34 cellular contexts compared by ENCODE assay signal in the genomic region with DNA sequence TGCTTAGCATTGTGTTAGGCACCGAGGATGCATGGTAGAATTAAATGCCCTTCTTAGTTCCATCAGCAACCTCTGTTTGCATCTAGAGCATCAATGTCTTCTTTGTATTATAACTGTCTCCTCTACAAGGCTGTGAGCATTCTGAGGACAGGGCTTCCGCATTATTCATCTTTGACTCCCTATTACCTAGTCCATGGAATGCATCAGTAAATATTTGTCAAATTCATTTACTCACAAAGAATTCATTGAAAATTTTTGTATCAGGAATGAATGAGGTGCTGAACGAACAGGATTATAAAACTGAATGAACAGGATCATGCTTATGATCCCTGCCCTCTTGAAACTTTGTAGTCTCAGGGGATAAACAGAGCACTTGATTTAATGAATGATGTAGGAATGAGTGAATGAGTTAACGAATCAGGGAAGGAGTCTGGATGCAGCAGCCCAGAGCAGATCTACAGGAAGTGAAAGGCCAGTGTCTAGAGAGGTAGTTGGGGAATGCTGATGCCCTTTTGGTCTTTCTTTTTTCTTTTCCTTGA. TPM values are rescaled to one million over a fixed set of nuclear protein-coding genes. Genes with fewer than 3 reads are reported as not detected.
"Had no signal": no experiment of that assay in that cellular context is flagged by ENCODE, and none has a peak within 500 bp of the region (broad histone marks: within the 10 kb centered on the region; RNA-seq: fewer than 3 reads in every experiment).

No MANE protein-coding gene starts in this region.

- H3K4me2 ChIP-seq: neural progenitor cell, smooth muscle cell had no signal

- H3K27ac ChIP-seq: neural progenitor cell, ovary, parathyroid adenoma, psoas muscle, skin epidermis, spleen, thoracic aorta, thyroid gland, tibial nerve, upper lobe of left lung, vagina had no signal

- H3K36me3 ChIP-seq: neural progenitor cell, ovary, spleen, thoracic aorta, thyroid gland, tibial nerve, upper lobe of left lung, vagina had no signal

- DNase-seq: naive thymus-derived CD8-positive, alpha-beta T cell; occipital lobe; ovary; posterior cingulate gyrus; psoas muscle; right cardiac atrium; spleen; stimulated activated CD4-positive, alpha-beta T cell treated with anti-CD3 and anti-CD28 coated beads, Interleukin-12 subunit alpha, Interleukin-12 subunit beta, amount 100 ng/mL, for 4 hours; stimulated activated CD4-positive, alpha-beta T cell treated with anti-CD3 and anti-CD28 coated beads, Interleukin-1b, Interleukin-23, amount 100 ng/mL, for 48 hours; stimulated activated CD4-positive, alpha-beta T cell treated with anti-CD3 and anti-CD28 coated beads, Interleukin-4, amount 100 ng/mL, for 1 hour; stimulated activated CD4-positive, alpha-beta T cell treated with anti-CD3 and anti-CD28 coated beads, Interleukin-4, amount 100 ng/mL, for 4 hours; stimulated activated CD8-positive, alpha-beta memory T cell treated with anti-CD3 and anti-CD28 coated beads, Interleukin-4, amount 100 ng/mL, for 48 hours; stimulated activated naive CD4-positive, alpha-beta T cell; stimulated activated naive CD8-positive, alpha-beta T cell treated with anti-CD3 and anti-CD28 coated beads, Interleukin-15, amount 100 ng/mL, for 72 hours; stimulated activated naive CD8-positive, alpha-beta T cell treated with anti-CD3 and anti-CD28 coated beads, Interleukin-15, Interleukin-2, amounts not matched to agents 100 U/mL and 50 U/mL, for 24 hours; substantia nigra; thyroid gland; trophoblast cell; upper lobe of left lung had no signal

- H3K79me2 ChIP-seq: parathyroid adenoma had no signal

- H3K9ac ChIP-seq: neural progenitor cell, parathyroid adenoma had no signal

- ATAC-seq: naive thymus-derived CD8-positive, alpha-beta T cell; natural killer cell treated with Interleukin-12 subunit alpha and Interleukin-12 subunit beta and Interleukin-15 and Interleukin-18, amount 100 ng/mL, for 72 hours; psoas muscle; right cardiac atrium; sciatic nerve; stimulated activated memory B cell treated with anti-CD40 and anti-IgM and Interleukin-4, amounts not matched to agents 10 μg/mL and 1 μg/mL and 100 μg/mL, for 72 hours; stimulated activated naive CD8-positive, alpha-beta T cell treated with anti-CD3 and anti-CD28 coated beads, Interleukin-15, amount 100 ng/mL, for 72 hours; stimulated activated naive CD8-positive, alpha-beta T cell treated with anti-CD3 and anti-CD28 coated beads, Interleukin-15, Interleukin-2, amounts not matched to agents 100 U/mL and 50 U/mL, for 24 hours had no signal

- H3K4me1 ChIP-seq: neural progenitor cell, parathyroid adenoma, psoas muscle had no signal

- H3K4me3 ChIP-seq: neural progenitor cell, ovary, psoas muscle, skin epidermis, smooth muscle cell, spleen, thoracic aorta, thyroid gland, tibial nerve, upper lobe of left lung, vagina had no signal

- H2AFZ ChIP-seq: neural progenitor cell, parathyroid adenoma had no signal

- H3K27me3 ChIP-seq: neural progenitor cell, ovary, spleen, thyroid gland, tibial nerve, upper lobe of left lung, vagina had no signal

- H3K9me3 ChIP-seq: ovary, psoas muscle, spleen, thoracic aorta, thyroid gland, tibial nerve, upper lobe of left lung, vagina had no signal

- FAIRE-seq: urothelium cell line had no signal

RNA-seq across cellular contexts. Expression of a gene that starts 2.8 kb away (rescaled TPM):
- total RNA-seq: naive thymus-derived CD8-positive, alpha-beta T cell; natural killer cell treated with Interleukin-12 subunit alpha and Interleukin-12 subunit beta and Interleukin-15 and Interleukin-18, amount 100 ng/mL, for 72 hours; occipital lobe; progenitor cell of endocrine pancreas; psoas muscle; smooth muscle cell; thyroid gland had no signal
- polyA plus RNA-seq: neural cell, smooth muscle cell had no signal

RNA-seq across cellular contexts. Expression of a gene that starts 57.4 kb away (rescaled TPM):
- total RNA-seq: naive thymus-derived CD8-positive, alpha-beta T cell; natural killer cell treated with Interleukin-12 subunit alpha and Interleukin-12 subunit beta and Interleukin-15 and Interleukin-18, amount 100 ng/mL, for 72 hours; occipital lobe; osteoblast; ovary; progenitor cell of endocrine pancreas; psoas muscle; right cardiac atrium; sciatic nerve; smooth muscle cell; spleen; temporal lobe; thoracic aorta; thyroid gland; tibial nerve; upper lobe of left lung; vagina had no signal
- polyA plus RNA-seq: naive thymus-derived CD8-positive, alpha-beta T cell; neural cell; ovary; psoas muscle; smooth muscle cell had no signal
